In genomic region chr13:105107781-105108180, GRCh38 we compare ENCODE assay signal across 29 cellular contexts.
"Had no signal": no experiment of that assay in that cellular context is flagged by ENCODE, and none has a peak within 500 bp of the region (broad histone marks: within the 10 kb centered on the region; RNA-seq: fewer than 3 reads in every experiment).

No MANE protein-coding gene starts in this region.

- ATAC-seq: left cardiac atrium; left lung; lower lobe of right lung; naive thymus-derived CD8-positive, alpha-beta T cell; sciatic nerve; stimulated activated naive B cell treated with anti-CD40 and anti-IgM and Interleukin-4, amounts not matched to agents 10 μg/mL and 1 μg/mL and 100 μg/mL, for 72 hours; stimulated activated naive CD8-positive, alpha-beta T cell treated with anti-CD3 and anti-CD28 coated beads, Interleukin-15, Interleukin-2, amounts not matched to agents 100 U/mL and 50 U/mL, for 24 hours had no signal

- H3K4me1 ChIP-seq: left lung, lower lobe of right lung, right atrium auricular region, stomach, testis, thyroid gland, transverse colon, upper lobe of left lung, vagina had no signal

- H3K9me3 ChIP-seq: left lung, lower lobe of right lung, ovary, right atrium auricular region, stomach, testis, thyroid gland, transverse colon, vagina had no signal

- H3K36me3 ChIP-seq: left lung, lower lobe of right lung, neutrophil, ovary, right atrium auricular region, stomach, thyroid gland, transverse colon, upper lobe of left lung, vagina had no signal

- H3K79me2 ChIP-seq: hepatocyte had no signal

- H3K27me3 Mint-ChIP-seq: progenitor cell of endocrine pancreas; stimulated activated naive B cell treated with anti-CD40 and anti-IgM and Interleukin-4, amounts not matched to agents 10 μg/mL and 1 μg/mL and 100 μg/mL, for 72 hours had no signal

- DNase-seq: kidney glomerular epithelial cell; left cardiac atrium; left lung; lower lobe of right lung; mammary epithelial cell; mesenchymal stem cell; naive thymus-derived CD8-positive, alpha-beta T cell; occipital lobe; ovary; stimulated activated CD4-positive, alpha-beta T cell treated with anti-CD3 and anti-CD28 coated beads, Interleukin-12 subunit alpha, Interleukin-12 subunit beta, amount 100 ng/mL, for 4 hours; stimulated activated CD4-positive, alpha-beta T cell treated with anti-CD3 and anti-CD28 coated beads, Interleukin-15, amount 100 ng/mL, for 24 hours; stimulated activated CD4-positive, alpha-beta T cell treated with anti-CD3 and anti-CD28 coated beads, Interleukin-2, amount 100 ng/mL, for 24 hours; stimulated activated CD4-positive, alpha-beta T cell treated with anti-CD3 and anti-CD28 coated beads, Interleukin-4, amount 100 ng/mL, for 1 hour; stimulated activated naive B cell treated with anti-CD40 and anti-IgM and Interleukin-4, amounts not matched to agents 10 μg/mL and 1 μg/mL and 100 μg/mL, for 72 hours; stimulated activated naive CD8-positive, alpha-beta T cell treated with anti-CD3 and anti-CD28 coated beads, Interleukin-15, Interleukin-2, amounts not matched to agents 100 U/mL and 50 U/mL, for 24 hours; stomach; testis; thyroid gland; transverse colon; upper lobe of left lung had no signal

- H3K4me1 Mint-ChIP-seq: naive thymus-derived CD8-positive, alpha-beta T cell; nephron; stimulated activated naive B cell treated with anti-CD40 and anti-IgM and Interleukin-4, amounts not matched to agents 10 μg/mL and 1 μg/mL and 100 μg/mL, for 72 hours had no signal

- H3K27me3 ChIP-seq: hepatocyte, left lung, neutrophil, ovary, right atrium auricular region, stomach, testis, thyroid gland, transverse colon, upper lobe of left lung, vagina had no signal

- H3K4me3 ChIP-seq: hepatocyte, left lung, lower lobe of right lung, ovary, right atrium auricular region, skin epidermis, stomach, testis, thyroid gland, transverse colon, upper lobe of left lung, vagina had no signal

- H3K27ac Mint-ChIP-seq: naive thymus-derived CD8-positive, alpha-beta T cell; nephron; progenitor cell of endocrine pancreas; stimulated activated naive B cell treated with anti-CD40 and anti-IgM and Interleukin-4, amounts not matched to agents 10 μg/mL and 1 μg/mL and 100 μg/mL, for 72 hours had no signal

- H3K4me2 ChIP-seq: hepatocyte had no signal

- H2AFZ ChIP-seq: hepatocyte had no signal

- H3K9me3 Mint-ChIP-seq: stimulated activated naive B cell treated with anti-CD40 and anti-IgM and Interleukin-4, amounts not matched to agents 10 μg/mL and 1 μg/mL and 100 μg/mL, for 72 hours had no signal

- H3K4me3 Mint-ChIP-seq: naive thymus-derived CD8-positive, alpha-beta T cell; nephron; neural crest cell; stimulated activated naive B cell treated with anti-CD40 and anti-IgM and Interleukin-4, amounts not matched to agents 10 μg/mL and 1 μg/mL and 100 μg/mL, for 72 hours had no signal

- H3K27ac ChIP-seq: hepatocyte, left lung, lower lobe of right lung, neutrophil, ovary, right atrium auricular region, skin epidermis, stomach, testis, thyroid gland, transverse colon, upper lobe of left lung, vagina had no signal

- H3K36me3 Mint-ChIP-seq: naive thymus-derived CD8-positive, alpha-beta T cell; stimulated activated naive B cell treated with anti-CD40 and anti-IgM and Interleukin-4, amounts not matched to agents 10 μg/mL and 1 μg/mL and 100 μg/mL, for 72 hours had no signal
